ENCODE assay signal across 1 cellular context in the genomic region with DNA sequence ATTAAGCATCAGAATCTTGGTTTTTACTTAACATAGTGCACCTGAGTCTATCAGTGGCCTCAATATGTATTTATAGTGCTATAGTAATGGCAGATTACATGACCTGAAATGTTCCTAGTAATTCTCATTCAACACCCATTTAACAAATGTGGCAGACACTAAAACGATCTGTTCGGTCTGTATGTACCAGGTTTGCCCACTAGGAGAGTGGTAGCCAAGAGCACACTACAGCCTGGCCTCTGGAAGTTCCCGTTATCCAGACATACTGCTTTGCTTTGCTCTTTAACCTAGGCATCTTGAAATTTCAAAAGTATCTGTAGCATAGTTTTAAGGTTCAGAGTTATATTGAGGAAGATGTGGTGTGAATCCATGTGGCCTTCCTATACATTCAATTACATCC.
TF ChIP-seq lines count a peak whose summit lies in the region.

No MANE protein-coding gene starts in this region.

TF ChIP-seq in GM23338, 12 proteins besides CTCF, POLR2A, EP300 and RAD21:
- TF ChIP-seq ZNF462 (CRISPR knock-in tag; IDR thresholded peaks at IDR 0.05) (no peak), EZH2 (IDR thresholded peaks at IDR 0.05; ENCODE audit: low read depth, unreplicated experiment) (no peak), ZNF114 (CRISPR knock-in tag; IDR thresholded peaks at IDR 0.05) (no peak), NANOG (IDR thresholded peaks at IDR 0.05; ENCODE audit: borderline replicate concordance) (no peak), ZNF331 (CRISPR knock-in tag; IDR thresholded peaks at IDR 0.05; ENCODE audit: low read depth) (no peak), POLR2AphosphoS5 (IDR thresholded peaks at IDR 0.05; ENCODE audit: low read depth) (no peak), CREB1 (CRISPR knock-in tag; IDR thresholded peaks at IDR 0.05; ENCODE audit: low read depth) (no peak), JUNB (IDR thresholded peaks at IDR 0.05; ENCODE audit: unreplicated experiment) (no peak), STAT1 (IDR thresholded peaks at IDR 0.05; ENCODE audit: unreplicated experiment) (no peak), EZH2phosphoT487 (IDR thresholded peaks at IDR 0.05; ENCODE audit: unreplicated experiment) (no peak)
- TF ChIP-seq, protein P1, sequence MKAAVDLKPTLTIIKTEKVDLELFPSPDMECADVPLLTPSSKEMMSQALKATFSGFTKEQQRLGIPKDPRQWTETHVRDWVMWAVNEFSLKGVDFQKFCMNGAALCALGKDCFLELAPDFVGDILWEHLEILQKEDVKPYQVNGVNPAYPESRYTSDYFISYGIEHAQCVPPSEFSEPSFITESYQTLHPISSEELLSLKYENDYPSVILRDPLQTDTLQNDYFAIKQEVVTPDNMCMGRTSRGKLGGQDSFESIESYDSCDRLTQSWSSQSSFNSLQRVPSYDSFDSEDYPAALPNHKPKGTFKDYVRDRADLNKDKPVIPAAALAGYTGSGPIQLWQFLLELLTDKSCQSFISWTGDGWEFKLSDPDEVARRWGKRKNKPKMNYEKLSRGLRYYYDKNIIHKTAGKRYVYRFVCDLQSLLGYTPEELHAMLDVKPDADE (IDR thresholded peaks at IDR 0.05) = no peak
- TF ChIP-seq, protein P2, sequence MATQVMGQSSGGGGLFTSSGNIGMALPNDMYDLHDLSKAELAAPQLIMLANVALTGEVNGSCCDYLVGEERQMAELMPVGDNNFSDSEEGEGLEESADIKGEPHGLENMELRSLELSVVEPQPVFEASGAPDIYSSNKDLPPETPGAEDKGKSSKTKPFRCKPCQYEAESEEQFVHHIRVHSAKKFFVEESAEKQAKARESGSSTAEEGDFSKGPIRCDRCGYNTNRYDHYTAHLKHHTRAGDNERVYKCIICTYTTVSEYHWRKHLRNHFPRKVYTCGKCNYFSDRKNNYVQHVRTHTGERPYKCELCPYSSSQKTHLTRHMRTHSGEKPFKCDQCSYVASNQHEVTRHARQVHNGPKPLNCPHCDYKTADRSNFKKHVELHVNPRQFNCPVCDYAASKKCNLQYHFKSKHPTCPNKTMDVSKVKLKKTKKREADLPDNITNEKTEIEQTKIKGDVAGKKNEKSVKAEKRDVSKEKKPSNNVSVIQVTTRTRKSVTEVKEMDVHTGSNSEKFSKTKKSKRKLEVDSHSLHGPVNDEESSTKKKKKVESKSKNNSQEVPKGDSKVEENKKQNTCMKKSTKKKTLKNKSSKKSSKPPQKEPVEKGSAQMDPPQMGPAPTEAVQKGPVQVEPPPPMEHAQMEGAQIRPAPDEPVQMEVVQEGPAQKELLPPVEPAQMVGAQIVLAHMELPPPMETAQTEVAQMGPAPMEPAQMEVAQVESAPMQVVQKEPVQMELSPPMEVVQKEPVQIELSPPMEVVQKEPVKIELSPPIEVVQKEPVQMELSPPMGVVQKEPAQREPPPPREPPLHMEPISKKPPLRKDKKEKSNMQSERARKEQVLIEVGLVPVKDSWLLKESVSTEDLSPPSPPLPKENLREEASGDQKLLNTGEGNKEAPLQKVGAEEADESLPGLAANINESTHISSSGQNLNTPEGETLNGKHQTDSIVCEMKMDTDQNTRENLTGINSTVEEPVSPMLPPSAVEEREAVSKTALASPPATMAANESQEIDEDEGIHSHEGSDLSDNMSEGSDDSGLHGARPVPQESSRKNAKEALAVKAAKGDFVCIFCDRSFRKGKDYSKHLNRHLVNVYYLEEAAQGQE (IDR thresholded peaks at IDR 0.05; ENCODE audit: unreplicated experiment) = no peak
